In the genomic region with DNA sequence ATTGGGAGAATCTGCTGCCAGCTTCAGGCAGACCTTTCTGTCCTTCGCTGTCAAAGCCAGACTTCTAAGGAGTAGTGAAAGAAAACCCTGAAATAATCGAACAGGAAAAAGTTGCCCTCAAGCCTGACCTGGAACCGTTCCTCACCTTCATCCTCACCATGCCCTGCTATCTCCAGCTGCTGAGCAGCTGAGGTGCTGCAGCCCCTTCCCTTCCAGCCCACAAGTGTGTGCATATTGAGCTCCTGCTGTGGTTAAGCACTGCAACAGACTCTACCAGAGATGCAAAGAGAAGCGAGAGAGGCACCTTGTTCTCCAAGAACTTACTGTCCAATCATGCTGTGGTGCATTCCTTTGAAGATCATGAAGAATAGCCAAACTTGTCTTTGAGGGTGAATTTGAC, we compare ENCODE assay signal across 21 cellular contexts. TPM values are rescaled to one million over a fixed set of nuclear protein-coding genes. Genes with fewer than 3 reads are reported as not detected.
DNase-seq lines count a peak whose midpoint lies in the region; ATAC-seq and TF ChIP-seq lines count a peak whose summit lies in the region.
"Had no signal": no experiment of that assay in that cellular context is flagged by ENCODE, and none has a peak within 500 bp of the region (broad histone marks: within the 10 kb centered on the region; RNA-seq: fewer than 3 reads in every experiment).

No MANE protein-coding gene starts in this region.

- intact Hi-C loops in lower leg skin (cut with DNase I; ENCODE audit: low total_unique reads) (no loop called here), natural killer cell (cut with micrococcal nuclease) (no loop called here)

- H3K4me1 Mint-ChIP-seq in WTC11 (peaks cover 4% of the 10 kb centered on the region; the same call in 1 of the 2 replicates), natural killer cell (no peaks in the 10 kb centered on the region)
- H3K4me1 Mint-ChIP-seq: CD14-positive monocyte; CD4-positive, alpha-beta memory T cell; CD4-positive, CD25-positive, alpha-beta regulatory T cell; CD8-positive, alpha-beta memory T cell had no signal

- ATAC-seq in WTC11, result no peak
- peak; percentile 4 for ATAC-seq in left lobe of liver
- no peak for ATAC-seq in natural killer cell

- CTCF ChIA-PET in WTC11 (lab: Charles Lee), result interaction anchor here (1.0 to 1.2 kb wide), 2 partner anchors 44 to 63 kb away, joined by 4 read pairs; no protein-coding TSS in a partner anchor

- WGBS in lower leg skin, 2 donors, result 85 to 86% methylated on average over 4 of the region's 4 CpGs

- no peak overlapping the region for H3K4me3 ChIP-seq in lower leg skin (ENCODE audit: low read depth, poor library complexity, severe bottlenecking)
- H3K4me3 ChIP-seq: BLaER1 had no signal

- POLR2A ChIA-PET in WTC11 (lab: Charles Lee), result no interaction called here

- H3K36me3 Mint-ChIP-seq in WTC11 (no peaks in the 10 kb centered on the region), natural killer cell (no peaks in the 10 kb centered on the region)
- H3K36me3 Mint-ChIP-seq: CD14-positive monocyte; CD4-positive, alpha-beta memory T cell; CD4-positive, CD25-positive, alpha-beta regulatory T cell; CD8-positive, alpha-beta memory T cell had no signal

- no peak for DNase-seq in WTC11 (ENCODE audit: low spot score)
- no peak for DNase-seq in left lobe of liver (ENCODE audit: low spot score)
- DNase-seq in lower leg skin (ENCODE audit: low spot score in 2 of 2), result no peak
- no peak for DNase-seq in natural killer cell
- no peak for DNase-seq in caudate nucleus (lab: John Stamatoyannopoulos, UW)
- DNase-seq: 8988T; ACHN; BE2C; C1 segment of cervical spinal cord; CD4-positive, alpha-beta memory T cell; CD4-positive, CD25-positive, alpha-beta regulatory T cell; CD8-positive, alpha-beta memory T cell; COR-L47; DMS 273 treated with DMSO at 0.1 percent for 48 hours; DMS153; DMS53; DMS79; GF-D8 had no signal

- TF ChIP-seq CTCF in WTC11 (IDR thresholded peaks at IDR 0.05) (no peak), lower leg skin (IDR thresholded peaks at IDR 0.05) (no peak), natural killer cell (IDR thresholded peaks at IDR 0.05) (no peak)

- no peak overlapping the region for H3K27ac ChIP-seq in caudate nucleus (ENCODE audit: low read depth, low read length)
- H3K27ac ChIP-seq: BLaER1 had no signal

- no peak overlapping the region for H3K27ac Mint-ChIP-seq in WTC11
- H3K27ac Mint-ChIP-seq in natural killer cell, result no peak overlapping the region
- H3K27ac Mint-ChIP-seq: CD14-positive monocyte; CD4-positive, alpha-beta memory T cell; CD4-positive, CD25-positive, alpha-beta regulatory T cell; CD8-positive, alpha-beta memory T cell had no signal

- no peak for TF ChIP-seq POLR2A in lower leg skin (IDR thresholded peaks at IDR 0.05)

- H3K4me3 Mint-ChIP-seq in WTC11, result no peak overlapping the region
- H3K4me3 Mint-ChIP-seq in natural killer cell, result no peak overlapping the region
- H3K4me3 Mint-ChIP-seq: CD14-positive monocyte; CD4-positive, alpha-beta memory T cell; CD4-positive, CD25-positive, alpha-beta regulatory T cell; CD8-positive, alpha-beta memory T cell had no signal

- H3K27me3 Mint-ChIP-seq in WTC11 (ENCODE audit: low read depth) (no peaks in the 10 kb centered on the region), natural killer cell (ENCODE audit: low read depth in 2 of 2) (peaks cover 0 to 4% of the 10 kb centered on the region in 2 donors)

- H3K9me3 Mint-ChIP-seq in WTC11 (no peaks in the 10 kb centered on the region), natural killer cell (no peaks in the 10 kb centered on the region)
- H3K9me3 Mint-ChIP-seq: CD14-positive monocyte; CD4-positive, alpha-beta memory T cell; CD4-positive, CD25-positive, alpha-beta regulatory T cell; CD8-positive, alpha-beta memory T cell had no signal

TF ChIP-seq in WTC11, 78 proteins besides CTCF, POLR2A, EP300 and RAD21:
- TF ChIP-seq MYBL2 (CRISPR knock-in tag; IDR thresholded peaks at IDR 0.05), result no peak
- TF ChIP-seq ZNF219 (CRISPR knock-in tag; IDR thresholded peaks at IDR 0.05; ENCODE audit: borderline replicate concordance), result no peak
- TF ChIP-seq ZNF396 (CRISPR knock-in tag; IDR thresholded peaks at IDR 0.05; ENCODE audit: borderline replicate concordance), result no peak
- 0 out of 2 replicates have a peak, but pooled peaks have one; percentile 17 for TF ChIP-seq ZNF423 (CRISPR knock-in tag; IDR thresholded peaks at IDR 0.05)
- TF ChIP-seq ELF4 (CRISPR knock-in tag; IDR thresholded peaks at IDR 0.05; ENCODE audit: low read depth), result no peak
- TF ChIP-seq, protein P1, sequence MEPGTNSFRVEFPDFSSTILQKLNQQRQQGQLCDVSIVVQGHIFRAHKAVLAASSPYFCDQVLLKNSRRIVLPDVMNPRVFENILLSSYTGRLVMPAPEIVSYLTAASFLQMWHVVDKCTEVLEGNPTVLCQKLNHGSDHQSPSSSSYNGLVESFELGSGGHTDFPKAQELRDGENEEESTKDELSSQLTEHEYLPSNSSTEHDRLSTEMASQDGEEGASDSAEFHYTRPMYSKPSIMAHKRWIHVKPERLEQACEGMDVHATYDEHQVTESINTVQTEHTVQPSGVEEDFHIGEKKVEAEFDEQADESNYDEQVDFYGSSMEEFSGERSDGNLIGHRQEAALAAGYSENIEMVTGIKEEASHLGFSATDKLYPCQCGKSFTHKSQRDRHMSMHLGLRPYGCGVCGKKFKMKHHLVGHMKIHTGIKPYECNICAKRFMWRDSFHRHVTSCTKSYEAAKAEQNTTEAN (CRISPR knock-in tag; IDR thresholded peaks at IDR 0.05), result no peak
TF ChIP-seq in WTC11: peak in this region for 1.

RNA-seq across cellular contexts. Expression of a gene that starts 18.9 kb away (rescaled TPM):
- total RNA-seq in WTC11 (2021) (0.11 to 0.27 TPM in 2 of 3 replicates, not detected in the other), left lobe of liver (374 TPM), lower leg skin (1 to 10 TPM in 3 of 4 donors, under 1 TPM in 1; 0.42 to 5.4 (median 1.8) TPM), natural killer cell (not detected)
- total RNA-seq: CD4-positive, alpha-beta memory T cell; CD4-positive, CD25-positive, alpha-beta regulatory T cell; CD8-positive, alpha-beta memory T cell had no signal

RNA-seq across cellular contexts. Expression of a gene that starts 19.0 kb away (rescaled TPM):
- 0.21 to 0.37 TPM (median 0.35 TPM) in 3 replicates for total RNA-seq in WTC11 (2021)
- total RNA-seq in left lobe of liver, result 119 TPM
- 1 to 10 TPM in 1 of 4 donors, under 1 TPM in 2, not detected in 1; 0.42 to 1.0 (median 0.91) TPM for total RNA-seq in lower leg skin
- total RNA-seq in natural killer cell, result 1 to 10 TPM in 2 of 3 donors, under 1 TPM in 1; 0.43 to 2.9 (median 2.4) TPM
- total RNA-seq: CD8-positive, alpha-beta memory T cell had no signal

RNA-seq across cellular contexts. Expression of a gene that starts 23.1 kb away (rescaled TPM):
- total RNA-seq in WTC11 (2021), result 1.1 to 1.2 TPM (median 1.1 TPM) in 3 replicates
- 957 TPM for total RNA-seq in left lobe of liver
- total RNA-seq in lower leg skin, result under 1 TPM in 1 of 4 donors, not detected in 3; 0.83 TPM
- not detected for total RNA-seq in natural killer cell
- total RNA-seq: A673; CD4-positive, alpha-beta memory T cell; CD4-positive, CD25-positive, alpha-beta regulatory T cell; CD8-positive, alpha-beta memory T cell had no signal

Comparison
In these comparisons a context has a peak if more than half of its experiments do, and no peak if none do; other contexts are left out.
1. RNA of a gene that starts 18.9 kb away (total RNA-seq): 374 TPM in left lobe of liver (single experiment); 0.42 to 5.4 TPM in lower leg skin, 0.11 to 0.27 TPM in WTC11 and not detected in natural killer cell; every median in the first group is over 10 times any median in the second.
2. RNA of a gene that starts 19.0 kb away (total RNA-seq): 119 TPM in left lobe of liver (single experiment); 0.43 to 2.9 TPM in natural killer cell, 0.42 to 1.0 TPM in lower leg skin and 0.21 to 0.37 TPM in WTC11; every median in the first group is over 10 times any median in the second.
3. RNA of a gene that starts 23.1 kb away (total RNA-seq): 957 TPM in left lobe of liver (single experiment); 1.1 to 1.2 TPM in WTC11, 0.83 TPM in lower leg skin and not detected in natural killer cell; every median in the first group is over 100 times any median in the second.